In the genomic region with DNA sequence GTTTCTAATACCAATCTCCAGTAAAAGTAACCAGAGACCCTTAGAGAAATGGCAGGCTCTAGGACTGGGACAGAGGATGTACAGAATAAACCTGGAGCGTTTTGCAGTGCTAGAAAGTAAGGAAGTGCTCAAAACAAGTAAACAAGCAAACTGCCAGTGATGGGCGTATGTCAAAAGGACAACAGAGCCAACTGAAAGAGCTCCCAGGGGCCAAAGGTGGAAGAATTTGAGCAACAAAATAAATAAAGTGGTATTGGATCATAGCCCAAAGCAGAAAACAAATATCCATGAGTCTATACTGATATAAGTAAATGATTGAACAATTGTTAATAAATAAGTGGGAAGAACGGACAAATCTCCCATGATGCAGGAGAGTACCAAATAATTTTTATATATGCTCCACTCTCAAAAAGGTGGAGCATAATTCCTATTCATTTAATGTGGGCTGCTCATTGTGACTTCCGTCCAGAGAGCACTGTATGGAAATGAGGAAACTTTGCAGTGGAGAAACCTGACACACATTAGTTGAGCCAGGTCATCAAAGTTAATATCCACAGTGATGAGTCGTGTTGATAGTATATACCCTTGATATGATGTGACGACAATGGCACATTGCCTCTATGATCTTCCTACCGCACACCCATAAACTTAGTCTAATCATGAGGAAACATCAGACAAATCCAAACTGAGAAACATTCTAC, we compare ENCODE assay signal across 22 cellular contexts. TPM values are rescaled to one million over a fixed set of nuclear protein-coding genes. Genes with fewer than 3 reads are reported as not detected.
"Had no signal": no experiment of that assay in that cellular context is flagged by ENCODE, and none has a peak within 500 bp of the region (broad histone marks: within the 10 kb centered on the region; RNA-seq: fewer than 3 reads in every experiment).

No MANE protein-coding gene starts in this region.

- H3K27ac ChIP-seq: SK-N-MC, VCaP had no signal

- H3K27me3 Mint-ChIP-seq: activated CD8-positive, alpha-beta T cell treated with anti-CD3 and anti-CD28 coated beads for 36 hours; activated naive CD4-positive, alpha-beta T cell treated with anti-CD3 and anti-CD28 coated beads, Interleukin-2, amount 50 U/mL, for 24 hours had no signal

- DNase-seq: activated CD4-positive, alpha-beta T cell treated with anti-CD3 and anti-CD28 coated beads, Interleukin-2, amount 50 U/mL, for 1 hour; activated CD4-positive, CD25-positive, alpha-beta regulatory T cell; activated CD8-positive, alpha-beta memory T cell treated with anti-CD3 and anti-CD28 coated beads, Interleukin-2, amount 50 U/mL, for 4 hours; activated CD8-positive, alpha-beta T cell treated with anti-CD3 and anti-CD28 coated beads for 36 hours; aorta; Kasumi-1; NCI-H1048; NCI-H1930; NCI-H2171; NCI-H2227 treated with DMSO at 0.1 percent for 48 hours; NCI-H446 treated with DMSO at 0.1 percent for 48 hours; NCI-H526 treated with DMSO at 0.1 percent for 48 hours; NCI-H82; SIG-M5; T-helper 1 cell had no signal

- H3K9me3 Mint-ChIP-seq: activated naive CD4-positive, alpha-beta T cell treated with anti-CD3 and anti-CD28 coated beads, Interleukin-2, amount 50 U/mL, for 24 hours; central memory CD8-positive, alpha-beta T cell had no signal

- ATAC-seq: activated CD8-positive, alpha-beta T cell treated with anti-CD3 and anti-CD28 coated beads for 36 hours had no signal

- H3K4me3 Mint-ChIP-seq: activated CD8-positive, alpha-beta T cell treated with anti-CD3 and anti-CD28 coated beads for 36 hours; activated naive CD4-positive, alpha-beta T cell treated with anti-CD3 and anti-CD28 coated beads, Interleukin-2, amount 50 U/mL, for 24 hours; central memory CD8-positive, alpha-beta T cell had no signal

- H3K36me3 Mint-ChIP-seq: activated naive CD4-positive, alpha-beta T cell treated with anti-CD3 and anti-CD28 coated beads, Interleukin-2, amount 50 U/mL, for 24 hours had no signal

- H3K4me1 Mint-ChIP-seq: activated naive CD4-positive, alpha-beta T cell treated with anti-CD3 and anti-CD28 coated beads, Interleukin-2, amount 50 U/mL, for 24 hours; central memory CD8-positive, alpha-beta T cell had no signal

- H3K27ac Mint-ChIP-seq: activated CD8-positive, alpha-beta T cell treated with anti-CD3 and anti-CD28 coated beads for 36 hours; activated naive CD4-positive, alpha-beta T cell treated with anti-CD3 and anti-CD28 coated beads, Interleukin-2, amount 50 U/mL, for 24 hours had no signal

- H3K4me3 ChIP-seq: SK-N-MC had no signal

RNA-seq across cellular contexts. Expression of a gene that starts 33.8 kb away (rescaled TPM):
- total RNA-seq: activated CD8-positive, alpha-beta T cell treated with anti-CD3 and anti-CD28 coated beads for 36 hours; OCI-LY7; RPMI7951; T-helper 2 cell treated with Interferon-gamma antibody and Interleukin-4, amounts not matched to agents 100 ng/mL and 5 ng/mL, for 36 hours had no signal
